ENCODE assay signal across 14 cellular contexts in the genomic region with DNA sequence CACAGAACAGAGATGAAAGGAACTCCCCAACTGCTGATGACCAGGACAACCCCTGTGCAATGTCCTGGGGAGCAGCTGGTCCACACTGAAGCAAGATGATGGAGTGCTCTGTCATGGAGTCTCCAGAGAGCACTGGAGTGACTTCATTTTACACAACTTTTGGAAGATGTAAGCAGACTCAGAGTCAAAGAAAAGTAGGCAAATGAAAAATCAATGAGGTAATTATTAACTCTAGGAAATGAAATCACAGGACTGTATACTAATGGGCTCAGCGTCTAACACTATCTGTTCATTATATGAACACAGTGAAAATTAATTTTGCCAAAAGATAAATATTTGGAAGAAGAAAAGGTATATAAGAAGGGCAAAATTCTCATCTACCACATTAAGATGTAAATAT.
"Had no signal": no experiment of that assay in that cellular context is flagged by ENCODE, and none has a peak within 500 bp of the region (broad histone marks: within the 10 kb centered on the region; RNA-seq: fewer than 3 reads in every experiment).

No MANE protein-coding gene starts in this region.

- H3K9me3 ChIP-seq: neutrophil, tibial artery had no signal

- H3K27ac ChIP-seq: hepatocyte, neutrophil, tibial artery had no signal

- H3K4me3 Mint-ChIP-seq: activated CD4-positive, alpha-beta T cell treated with anti-CD3 and anti-CD28 coated beads, Interleukin-2, amount 10 ng/mL, durations not matched to agents 24 days and 14 days; activated CD8-positive, alpha-beta T cell treated with anti-CD3 and anti-CD28 coated beads, Interleukin-2, amount 10 ng/mL, durations not matched to agents 7 days and 5 days; activated naive CD8-positive, alpha-beta T cell treated with anti-CD3 and anti-CD28 coated beads, Interleukin-2, amount 10 ng/mL, durations not matched to agents 7 days and 5 days; natural killer cell; stimulated activated naive B cell treated with anti-CD40 and anti-IgM and Interleukin-4, amounts not matched to agents 10 μg/mL and 1 μg/mL and 100 μg/mL, for 72 hours had no signal

- H3K27me3 Mint-ChIP-seq: activated CD4-positive, alpha-beta T cell treated with anti-CD3 and anti-CD28 coated beads, Interleukin-2, amount 10 ng/mL, durations not matched to agents 24 days and 14 days; activated naive CD8-positive, alpha-beta T cell treated with anti-CD3 and anti-CD28 coated beads, Interleukin-2, amount 10 ng/mL, durations not matched to agents 7 days and 5 days; stimulated activated naive B cell treated with anti-CD40 and anti-IgM and Interleukin-4, amounts not matched to agents 10 μg/mL and 1 μg/mL and 100 μg/mL, for 72 hours had no signal

- DNase-seq: activated CD4-positive, alpha-beta T cell treated with anti-CD3 and anti-CD28 coated beads, Interleukin-2, amount 10 ng/mL, durations not matched to agents 24 days and 14 days; activated CD4-positive, CD25-positive, alpha-beta regulatory T cell; activated CD8-positive, alpha-beta memory T cell treated with anti-CD3 and anti-CD28 coated beads, Interleukin-2, amount 50 U/mL, for 4 hours; activated CD8-positive, alpha-beta T cell treated with anti-CD3 and anti-CD28 coated beads, Interleukin-2, amount 10 ng/mL, durations not matched to agents 7 days and 5 days; activated naive CD8-positive, alpha-beta T cell treated with anti-CD3 and anti-CD28 coated beads, Interleukin-2, amount 10 ng/mL, durations not matched to agents 7 days and 5 days; anterior cingulate cortex; cerebellar nuclear complex; left ventricle myocardium superior; mesendoderm; natural killer cell; stimulated activated naive B cell treated with anti-CD40 and anti-IgM and Interleukin-4, amounts not matched to agents 10 μg/mL and 1 μg/mL and 100 μg/mL, for 72 hours; tibial artery had no signal

- ATAC-seq: activated CD8-positive, alpha-beta T cell treated with anti-CD3 and anti-CD28 coated beads, Interleukin-2, amount 10 ng/mL, durations not matched to agents 7 days and 5 days; left ventricle myocardium superior; natural killer cell; stimulated activated naive B cell treated with anti-CD40 and anti-IgM and Interleukin-4, amounts not matched to agents 10 μg/mL and 1 μg/mL and 100 μg/mL, for 72 hours had no signal

- H3K27ac Mint-ChIP-seq: activated CD4-positive, alpha-beta T cell treated with anti-CD3 and anti-CD28 coated beads, Interleukin-2, amount 10 ng/mL, durations not matched to agents 24 days and 14 days; activated CD8-positive, alpha-beta T cell treated with anti-CD3 and anti-CD28 coated beads, Interleukin-2, amount 10 ng/mL, durations not matched to agents 7 days and 5 days; activated naive CD8-positive, alpha-beta T cell treated with anti-CD3 and anti-CD28 coated beads, Interleukin-2, amount 10 ng/mL, durations not matched to agents 7 days and 5 days; stimulated activated naive B cell treated with anti-CD40 and anti-IgM and Interleukin-4, amounts not matched to agents 10 μg/mL and 1 μg/mL and 100 μg/mL, for 72 hours had no signal

- H3K4me3 ChIP-seq: hepatocyte, tibial artery had no signal

- H3K4me1 Mint-ChIP-seq: activated naive CD8-positive, alpha-beta T cell treated with anti-CD3 and anti-CD28 coated beads, Interleukin-2, amount 10 ng/mL, durations not matched to agents 7 days and 5 days had no signal

- H3K9me3 Mint-ChIP-seq: activated CD4-positive, alpha-beta T cell treated with anti-CD3 and anti-CD28 coated beads, Interleukin-2, amount 10 ng/mL, durations not matched to agents 24 days and 14 days; activated naive CD8-positive, alpha-beta T cell treated with anti-CD3 and anti-CD28 coated beads, Interleukin-2, amount 10 ng/mL, durations not matched to agents 7 days and 5 days; natural killer cell; stimulated activated naive B cell treated with anti-CD40 and anti-IgM and Interleukin-4, amounts not matched to agents 10 μg/mL and 1 μg/mL and 100 μg/mL, for 72 hours had no signal

- H3K4me1 ChIP-seq: tibial artery had no signal

- H3K27me3 ChIP-seq: hepatocyte, neutrophil, tibial artery had no signal
